8 cellular contexts compared by ENCODE assay signal in genomic region chr1:114033219-114033706, GRCh38. TPM values are rescaled to one million over a fixed set of nuclear protein-coding genes. Genes with fewer than 3 reads are reported as not detected.
DNase-seq lines count a peak whose midpoint lies in the region; ATAC-seq and TF ChIP-seq lines count a peak whose summit lies in the region.

No MANE protein-coding gene starts in this region.

- no peak overlapping the region for H3K27ac Mint-ChIP-seq in type B pancreatic cell

- peaks cover 5% of the 10 kb centered on the region for H3K4me1 Mint-ChIP-seq in type B pancreatic cell (ENCODE audit: unreplicated experiment)

- no peaks in the 10 kb centered on the region for H3K36me3 Mint-ChIP-seq in type B pancreatic cell

- intact Hi-C loops in heart right ventricle (cut with DNase I) = no loop called here
- intact Hi-C loops in Right ventricle myocardium inferior (cut with DNase I) = loop anchor here (10.0 kb wide), 1 partner anchor 252 kb away; no protein-coding TSS in a partner anchor

- H3K27me3 ChIP-seq in heart right ventricle = peaks cover 0 to 6% (median 0%) of the 10 kb centered on the region in 7 donors

- H3K27ac ChIP-seq in heart right ventricle = no peak overlapping the region

- H3K4me1 ChIP-seq in heart right ventricle = no peaks in the 10 kb centered on the region

- no peak overlapping the region for H3K4me3 Mint-ChIP-seq in type B pancreatic cell

- no peaks in the 10 kb centered on the region for H3K36me3 ChIP-seq in heart right ventricle

- TF ChIP-seq CTCF in heart right ventricle (IDR thresholded peaks at IDR 0.05) (peak; percentile 19 to 55 (median 39)), fibroblast of the aortic adventitia (IDR thresholded peaks at IDR 0.05; ENCODE audit: insufficient read depth, low read length) (peak; percentile 58), type B pancreatic cell (conservative IDR thresholded peaks at IDR 0.05) (peak; percentile 74)

- ATAC-seq in heart right ventricle = no peak
- ATAC-seq in Right ventricle myocardium inferior = no peak
- ATAC-seq in GM18867 (IDR thresholded peaks at IDR 0.05; ENCODE audit: unreplicated experiment) = no peak

- H3K9me3 Mint-ChIP-seq in type B pancreatic cell = no peaks in the 10 kb centered on the region

- DNase-seq in heart right ventricle (no peak), Right ventricle myocardium inferior (ENCODE audit: missing footprints) (no peak), NCI-H82 treated with DMSO at 0.1 percent for 48 hours (lab: John Stamatoyannopoulos, UW; ENCODE audit: unreplicated experiment) (peak; percentile 84), fibroblast of the aortic adventitia (ENCODE audit: low read depth) (no peak), type B pancreatic cell (ENCODE audit: extremely low spot score, unreplicated experiment) (no peak), occipital lobe (lab: John Stamatoyannopoulos, UW) (no peak)
- no peak for DNase-seq in activated CD4-positive, alpha-beta T cell treated with anti-CD3 and anti-CD28 coated beads for 48 hours

- 28 to 34% methylated on average over 5 of the region's 5 CpGs for WGBS in heart right ventricle, 2 donors

- no peaks in the 10 kb centered on the region for H3K27me3 Mint-ChIP-seq in type B pancreatic cell

- no peaks in the 10 kb centered on the region for H3K9me3 ChIP-seq in heart right ventricle

- no peak overlapping the region for H3K4me3 ChIP-seq in heart right ventricle
- no peak overlapping the region for H3K4me3 ChIP-seq in fibroblast of the aortic adventitia (ENCODE audit: low read depth, low read length)

RNA-seq across cellular contexts. Expression of gene OLFML3, which starts 54.0 kb away (rescaled TPM):
- 10 to 100 TPM in 7 of 10 donors, 1 to 10 TPM in 3; 6.1 to 19.7 (median 11.0) TPM for total RNA-seq in heart right ventricle
- 10 to 100 TPM; 10.3 to 11.4 TPM for polyA plus RNA-seq in heart right ventricle
- total RNA-seq in Right ventricle myocardium inferior = 13.8 TPM
- 135 and 212 TPM in 2 replicates for total RNA-seq in fibroblast of the aortic adventitia (ENCODE audit: low replicate concordance)
- total RNA-seq in type B pancreatic cell (ENCODE audit: low replicate concordance) = 7.5 and 30.5 TPM in 2 replicates
- 22.5 TPM for total RNA-seq in occipital lobe
